Comparison of ENCODE assay signal across 18 cellular contexts in the genomic region with DNA sequence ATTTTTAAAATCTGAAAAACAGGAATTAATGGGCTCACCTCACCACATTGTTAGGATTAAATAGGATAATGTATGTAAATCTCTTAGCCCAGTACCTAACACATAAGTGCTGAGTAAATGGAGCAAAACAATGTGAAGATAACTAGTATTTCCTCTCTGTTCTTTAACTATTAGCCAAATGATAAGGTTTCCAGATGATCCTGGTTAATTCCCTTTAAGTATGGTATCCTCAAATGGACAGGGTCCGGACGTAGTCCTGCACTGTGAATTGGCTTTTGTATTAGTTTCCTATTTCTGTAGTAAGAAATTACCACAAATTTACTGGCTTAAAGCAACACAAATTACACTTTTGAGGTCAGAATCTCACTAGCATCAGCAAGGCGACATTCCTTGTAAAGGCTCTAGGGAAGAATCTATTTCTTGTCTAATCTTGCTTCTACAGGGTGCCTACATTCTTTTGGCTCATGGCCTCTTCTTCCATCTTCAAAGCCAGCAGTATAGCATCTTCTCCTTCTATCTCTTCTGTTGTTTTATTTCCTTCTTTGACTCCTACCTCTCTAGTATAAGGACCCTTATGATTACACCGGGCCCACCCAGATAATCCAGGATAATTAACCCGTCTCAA. TPM values are rescaled to one million over a fixed set of nuclear protein-coding genes. Genes with fewer than 3 reads are reported as not detected.
DNase-seq lines count a peak whose midpoint lies in the region; ATAC-seq, FAIRE-seq and TF ChIP-seq lines count a peak whose summit lies in the region.
"Had no signal": no experiment of that assay in that cellular context is flagged by ENCODE, and none has a peak within 500 bp of the region (broad histone marks: within the 10 kb centered on the region; RNA-seq: fewer than 3 reads in every experiment).

No MANE protein-coding gene starts in this region.

- peaks cover 21% of the 10 kb centered on the region for H4K20me1 ChIP-seq in keratinocyte (ENCODE audit: control insufficient read depth, extremely low read depth, insufficient read depth, low read length)

- H3K4me1 ChIP-seq in A673 (ENCODE audit: insufficient read depth, low read length, poor library complexity, severe bottlenecking) = peaks cover 31% of the 10 kb centered on the region
- H3K4me1 ChIP-seq in CD8-positive, alpha-beta memory T cell (ENCODE audit: insufficient read depth, low read length) = peaks cover 49% of the 10 kb centered on the region
- H3K4me1 ChIP-seq in keratinocyte (ENCODE audit: control insufficient read depth, extremely low read depth, insufficient read depth, low read length) = peaks cover 13% of the 10 kb centered on the region
- H3K4me1 ChIP-seq in gastrocnemius medialis = peaks cover 41 to 56% of the 10 kb centered on the region in 2 donors

- ATAC-seq in SK-N-SH treated with all-trans-retinoic acid at 6 μM for 48 hours (peak; percentile 34), gastrocnemius medialis (no peak), HG02884 (IDR thresholded peaks at IDR 0.05; ENCODE audit: unreplicated experiment) (no peak)
- ATAC-seq: right lobe of liver had no signal

- H3K9me3 Mint-ChIP-seq in CD8-positive, alpha-beta memory T cell = no peaks in the 10 kb centered on the region
- H3K9me3 Mint-ChIP-seq: dendritic cell treated with granulocyte-macrophage colony-stimulating factor and Interleukin-4, amounts not matched to agents 40 ng/mL and 50 ng/mL, for 4 days had no signal

- no peaks in the 10 kb centered on the region for H3K9me1 ChIP-seq in keratinocyte (ENCODE audit: control insufficient read depth, extremely low read depth, insufficient read depth, low read length)

- peak overlapping the region in 4 of 8 donors; percentile 6 to 25 (median 11) for H3K27ac Mint-ChIP-seq in CD8-positive, alpha-beta memory T cell
- H3K27ac Mint-ChIP-seq: dendritic cell treated with granulocyte-macrophage colony-stimulating factor and Interleukin-4, amounts not matched to agents 40 ng/mL and 50 ng/mL, for 4 days had no signal

- H3K27me3 ChIP-seq in A673 (replicated peaks; ENCODE audit: insufficient read depth, low read depth, low read length, poor library complexity) (no peaks in the 10 kb centered on the region), keratinocyte (ENCODE audit: control insufficient read depth, extremely low read depth, insufficient read depth, low read length) (no peaks in the 10 kb centered on the region), gastrocnemius medialis (no peaks in the 10 kb centered on the region)
- no peaks in the 10 kb centered on the region for H3K27me3 ChIP-seq in CD8-positive, alpha-beta memory T cell (ENCODE audit: insufficient read depth, low read length, poor library complexity, severe bottlenecking)
- H3K27me3 ChIP-seq: esophagus squamous epithelium, heart left ventricle, Peyer's patch, right lobe of liver, suprapubic skin had no signal

- H3K4me3 Mint-ChIP-seq in CD8-positive, alpha-beta memory T cell = peak overlapping the region in 4 of 7 donors; percentile 13 to 60 (median 34)
- H3K4me3 Mint-ChIP-seq: dendritic cell treated with granulocyte-macrophage colony-stimulating factor and Interleukin-4, amounts not matched to agents 40 ng/mL and 50 ng/mL, for 4 days had no signal

- H3K4me3 ChIP-seq in A673 (ENCODE audit: low read depth, low read length, poor library complexity, severe bottlenecking) = no peak overlapping the region
- no peak overlapping the region for H3K4me3 ChIP-seq in CD8-positive, alpha-beta memory T cell (ENCODE audit: low read length)
- no peak overlapping the region for H3K4me3 ChIP-seq in keratinocyte (ENCODE audit: control insufficient read depth in 2 of 3, extremely low read depth in 1 of 3, insufficient read depth in 2 of 3, low read depth in 1 of 3, low read length in 3 of 3)
- no peak overlapping the region for H3K4me3 ChIP-seq in gastrocnemius medialis
- H3K4me3 ChIP-seq: esophagus squamous epithelium, heart left ventricle, Peyer's patch, right lobe of liver, suprapubic skin had no signal

- dilution Hi-C loops in keratinocyte (cut with MboI; ENCODE audit: extremely low pct_ligation_motif_present, low sequenced_read_pairs) = no loop called here

- H3K27ac ChIP-seq in A673 (ENCODE audit: low read depth, low read length, poor library complexity, severe bottlenecking) (peak overlapping the region; percentile 19), keratinocyte (ENCODE audit: control insufficient read depth, insufficient read depth, low read length) (no peak overlapping the region), gastrocnemius medialis (no peak overlapping the region)
- peak overlapping the region; percentile 48 for H3K27ac ChIP-seq in CD8-positive, alpha-beta memory T cell (ENCODE audit: low read depth, low read length)
- H3K27ac ChIP-seq: esophagus squamous epithelium, Peyer's patch, right lobe of liver, suprapubic skin, VCaP had no signal

- H3K79me2 ChIP-seq in keratinocyte (ENCODE audit: control insufficient read depth, insufficient read depth, low read length) = peaks cover 95% of the 10 kb centered on the region

- H3K4me2 ChIP-seq in keratinocyte (ENCODE audit: control insufficient read depth, extremely low read depth, insufficient read depth, low read depth, low read length) = no peak overlapping the region

- POLR2A ChIA-PET in A673 (lab: Charles Lee; ENCODE audit: low non-redundant PET) = no interaction called here
- POLR2A ChIA-PET in CD8-positive, alpha-beta memory T cell (lab: Charles Lee) = no interaction called here

- H3K9me3 ChIP-seq in A673 (ENCODE audit: low read depth, low read length, poor library complexity, severe bottlenecking) (no peaks in the 10 kb centered on the region), keratinocyte (ENCODE audit: control insufficient read depth, low read depth, low read length) (no peaks in the 10 kb centered on the region), gastrocnemius medialis (no peaks in the 10 kb centered on the region)
- no peaks in the 10 kb centered on the region for H3K9me3 ChIP-seq in CD8-positive, alpha-beta memory T cell (ENCODE audit: low read length)
- H3K9me3 ChIP-seq: esophagus squamous epithelium, heart left ventricle, Peyer's patch, suprapubic skin had no signal

- peak; percentile 43 for FAIRE-seq in keratinocyte (lab: Jason Lieb, UNC)

- H3K36me3 ChIP-seq in A673 (ENCODE audit: insufficient read depth, low read length, poor library complexity, severe bottlenecking) (no peaks in the 10 kb centered on the region), keratinocyte (ENCODE audit: control insufficient read depth in 2 of 2, extremely low read depth in 1 of 2, insufficient read depth in 2 of 2, low read length in 2 of 2) (no peaks in the 10 kb centered on the region), gastrocnemius medialis (no peaks in the 10 kb centered on the region)
- no peaks in the 10 kb centered on the region for H3K36me3 ChIP-seq in CD8-positive, alpha-beta memory T cell (ENCODE audit: insufficient read depth, low read length)
- H3K36me3 ChIP-seq: esophagus squamous epithelium, heart left ventricle, Peyer's patch, right lobe of liver, suprapubic skin had no signal

- intact Hi-C loops in A673 (cut with micrococcal nuclease; ENCODE audit: unreplicated experiment) (no loop called here), gastrocnemius medialis (cut with DNase I; ENCODE audit: low total_unique reads) (no loop called here)

- H3K4me1 Mint-ChIP-seq in CD8-positive, alpha-beta memory T cell = peaks cover 68 to 93% (median 90%) of the 10 kb centered on the region in 3 donors

- no peaks in the 10 kb centered on the region for H3K27me3 Mint-ChIP-seq in CD8-positive, alpha-beta memory T cell
- H3K27me3 Mint-ChIP-seq: dendritic cell treated with granulocyte-macrophage colony-stimulating factor and Interleukin-4, amounts not matched to agents 40 ng/mL and 50 ng/mL, for 4 days had no signal

- DNase-seq in A673 (ENCODE audit: low spot score) = peak; percentile 33
- no peak for DNase-seq in CD8-positive, alpha-beta memory T cell
- no peak for DNase-seq in keratinocyte (ENCODE audit: low read depth, low spot score)
- no peak for DNase-seq in gastrocnemius medialis
- DNase-seq in NCI-H146 (lab: John Stamatoyannopoulos, UW) = no peak
- DNase-seq: activated gamma-delta T cell treated with Interleukin-2 at 50 U/mL for 16 hours, esophagus squamous epithelium, heart left ventricle, islet precursor cell, NCI-H1048, NCI-H69, Peyer's patch, right lobe of liver had no signal

- BruUV-seq in A673 (replicated peaks; lab: Mats Ljungman, UMichigan) = no TSS peak

- TF ChIP-seq CTCF in A673 (conservative IDR thresholded peaks at IDR 0.05; ENCODE audit: low read depth, low read length) = no peak
- TF ChIP-seq CTCF in keratinocyte (optimal IDR thresholded peaks at IDR 0.05 in 1 of 3, IDR thresholded peaks at IDR 0.05 in 1 of 3, conservative IDR thresholded peaks at IDR 0.05 in 1 of 3; ENCODE audit: extremely low read depth in 1 of 3, insufficient read depth in 2 of 3, low read length in 3 of 3) = no peak
- no peak for TF ChIP-seq CTCF in gastrocnemius medialis (IDR thresholded peaks at IDR 0.05 in 4 of 5, conservative IDR thresholded peaks at IDR 0.05 in 1 of 5)

- no peak overlapping the region for H3K9ac ChIP-seq in keratinocyte (ENCODE audit: control insufficient read depth, extremely low read depth, insufficient read depth, low read length)

- peaks cover 0 to 3% (median 0%) of the 10 kb centered on the region in 3 donors for H3K36me3 Mint-ChIP-seq in CD8-positive, alpha-beta memory T cell

- CTCF ChIA-PET in A673 (lab: Charles Lee) = no interaction called here
- CTCF ChIA-PET in CD8-positive, alpha-beta memory T cell (lab: Charles Lee) = no interaction called here

- H2AFZ ChIP-seq in keratinocyte (ENCODE audit: control insufficient read depth, low read length) = no peak overlapping the region

- TF ChIP-seq POLR2A in gastrocnemius medialis (IDR thresholded peaks at IDR 0.05) = no peak

- in situ Hi-C loops in gastrocnemius medialis (cut with MboI; ENCODE audit: low sequenced_read_pairs in 4 of 4) = no loop called here

RNA-seq across cellular contexts. Expression of gene SCAF4, which starts 17.1 kb away (rescaled TPM):
- total RNA-seq in A673 (2021) = 57.0 and 58.0 TPM in 2 replicates
- total RNA-seq in CD8-positive, alpha-beta memory T cell = 10 to 100 TPM; 55.4 to 55.9 TPM
- 27.5 TPM for polyA plus RNA-seq in CD8-positive, alpha-beta memory T cell
- 3.7 to 9.9 TPM (median 7.5 TPM) in 3 replicates for polyA plus RNA-seq in keratinocyte
- polyA plus RNA-seq in keratinocyte (2011; ENCODE audit: low read depth) = 11.9 TPM
- polyA plus RNA-seq in keratinocyte (2011; cell fraction: cytosol; rRNA removed) = 7.1 and 7.7 TPM in 2 replicates
- 31.8 and 33.1 TPM in 2 replicates for polyA plus RNA-seq in keratinocyte (2011; cell fraction: nucleus; rRNA removed)
- polyA plus RNA-seq in keratinocyte (2012; ENCODE audit: low replicate concordance) = 14.3 and 15.6 TPM in 2 replicates
- 8.6 to 24.9 TPM (median 16.1 TPM) in 3 replicates for polyA minus RNA-seq in keratinocyte
- polyA minus RNA-seq in keratinocyte (2011; cell fraction: cytosol; rRNA and poly(A)+ RNA removed) = 5.9 TPM
- 18.4 and 30.9 TPM in 2 replicates for polyA minus RNA-seq in keratinocyte (2011; cell fraction: nucleus; rRNA and poly(A)+ RNA removed)
- total RNA-seq in gastrocnemius medialis = 10 to 100 TPM in 2 of 4 donors, 1 to 10 TPM in 2; 8.2 to 11.5 (median 10.0) TPM

RNA-seq across cellular contexts. Expression of gene SOD1, which starts 55.4 kb away (rescaled TPM):
- total RNA-seq in A673 (2021) (373 and 380 TPM in 2 replicates), gastrocnemius medialis (100 to 1,000 TPM; 249 to 453 (median 377) TPM)
- 100 to 1,000 TPM; 309 to 311 TPM for total RNA-seq in CD8-positive, alpha-beta memory T cell
- 542 TPM for polyA plus RNA-seq in CD8-positive, alpha-beta memory T cell
- polyA plus RNA-seq in keratinocyte = 269 to 439 TPM (median 426 TPM) in 3 replicates
- polyA plus RNA-seq in keratinocyte (2011; ENCODE audit: low read depth) = 174 TPM
- polyA plus RNA-seq in keratinocyte (2011; cell fraction: cytosol; rRNA removed) = 403 and 418 TPM in 2 replicates
- 152 and 205 TPM in 2 replicates for polyA plus RNA-seq in keratinocyte (2011; cell fraction: nucleus; rRNA removed)
- 162 and 322 TPM in 2 replicates for polyA plus RNA-seq in keratinocyte (2012; ENCODE audit: low replicate concordance)
- 31.9 to 188 TPM (median 151 TPM) in 3 replicates for polyA minus RNA-seq in keratinocyte
- 524 TPM for polyA minus RNA-seq in keratinocyte (2011; cell fraction: cytosol; rRNA and poly(A)+ RNA removed)
- polyA minus RNA-seq in keratinocyte (2011; cell fraction: nucleus; rRNA and poly(A)+ RNA removed) = 29.6 and 51.3 TPM in 2 replicates

Comparison
In these comparisons a context has a peak if more than half of its experiments do, and no peak if none do; other contexts are left out.
1. H3K27ac ChIP-seq: peak in A673 (single experiment) and CD8-positive, alpha-beta memory T cell (single experiment); none in keratinocyte (single experiment) and gastrocnemius medialis (0 of 4).